Comparison of ENCODE assay signal across 21 cellular contexts in genomic region chr13:82867284-82867683, GRCh38.
"Had no signal": no experiment of that assay in that cellular context is flagged by ENCODE, and none has a peak within 500 bp of the region (broad histone marks: within the 10 kb centered on the region; RNA-seq: fewer than 3 reads in every experiment).

No MANE protein-coding gene starts in this region.

- H3K27me3 ChIP-seq: gastrocnemius medialis, heart left ventricle, hepatocyte, right lobe of liver, tibial nerve, upper lobe of left lung, uterus had no signal

- H3K4me3 ChIP-seq: gastrocnemius medialis, heart left ventricle, hepatocyte, psoas muscle, right lobe of liver, thoracic aorta, tibial nerve, upper lobe of left lung, uterus had no signal

- DNase-seq: cortex of kidney; effector memory CD8-positive, alpha-beta T cell; gastrocnemius medialis; heart left ventricle; kidney; naive thymus-derived CD8-positive, alpha-beta T cell; nephron progenitor cell; nucleus accumbens; posterior cingulate gyrus; psoas muscle; right lobe of liver; small intestine; stimulated activated CD4-positive, alpha-beta T cell treated with anti-CD3 and anti-CD28 coated beads, Interleukin-15, amount 100 ng/mL, for 24 hours; stimulated activated CD4-positive, alpha-beta T cell treated with anti-CD3 and anti-CD28 coated beads, Interleukin-2, amount 100 ng/mL, for 48 hours; stimulated activated naive B cell treated with anti-CD40 and anti-IgM and Interleukin-4, amounts not matched to agents 10 μg/mL and 1 μg/mL and 100 μg/mL, for 72 hours; upper lobe of left lung; uterus had no signal

- H3K36me3 ChIP-seq: gastrocnemius medialis, heart left ventricle, right lobe of liver, thoracic aorta, tibial nerve, upper lobe of left lung, uterus had no signal

- FAIRE-seq: endometrium had no signal
